8 cellular contexts compared by ENCODE assay signal in the genomic region with DNA sequence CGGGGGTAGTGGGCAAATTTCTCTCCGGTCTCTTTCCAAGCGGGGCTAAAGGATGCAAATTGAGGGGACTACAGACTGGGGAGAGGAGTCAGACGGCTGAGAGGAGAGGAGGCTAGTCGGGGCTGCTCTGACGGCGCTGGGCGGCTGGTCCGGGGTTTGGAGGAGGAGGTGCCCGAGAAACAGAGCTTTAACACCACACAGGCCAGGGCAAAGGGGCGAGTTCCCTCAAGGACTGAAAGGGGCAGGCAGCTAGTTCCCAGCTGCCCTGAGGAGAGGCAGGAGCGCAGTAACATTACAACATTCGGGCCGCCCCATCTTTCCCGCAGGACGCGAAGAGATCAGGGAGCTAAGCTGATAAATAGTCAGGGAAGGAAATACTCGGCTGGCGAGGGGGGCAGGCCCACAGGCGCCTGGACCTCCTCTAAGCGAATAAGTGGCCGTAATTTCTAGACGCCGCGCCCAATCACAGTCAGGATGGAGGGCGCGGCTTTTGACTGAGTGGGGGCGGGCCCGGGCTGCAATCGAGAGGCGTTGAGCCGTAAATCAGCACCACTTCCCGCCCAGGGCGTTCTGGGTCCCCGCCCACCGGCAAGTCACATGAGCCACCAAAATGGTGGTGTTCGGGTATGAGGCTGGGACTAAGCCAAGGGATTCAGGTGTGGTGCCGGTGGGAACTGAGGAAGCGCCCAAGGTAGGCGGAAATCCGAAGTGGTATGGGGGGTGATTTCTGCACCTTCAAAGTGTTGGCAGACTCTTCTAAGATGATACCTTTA. TPM values are rescaled to one million over a fixed set of nuclear protein-coding genes. Genes with fewer than 3 reads are reported as not detected.
DNase-seq lines count a peak whose midpoint lies in the region; ATAC-seq lines count a peak whose summit lies in the region.

A gene (plus strand): TSS at position 596 of the 773 bp plus-strand sequence. CDS start 15 bp downstream, at position 611.

- under 1% methylated on average over 41 of the region's 41 CpGs for whole genome bisulfite sequencing in mesenchymal stem cell

- H3K4me1 Mint-ChIP-seq in effector memory CD8-positive, alpha-beta T cell (ENCODE audit: low read depth in 2 of 2), result peaks cover 19 to 27% of the 10 kb centered on the region in 2 donors

- H3K9ac ChIP-seq in mesenchymal stem cell (ENCODE audit: low read length), result peak within 1 kb of the TSS; percentile 95

- H3K27me3 Mint-ChIP-seq in effector memory CD8-positive, alpha-beta T cell, result no peaks in the 10 kb centered on the region

- H3K27ac Mint-ChIP-seq in effector memory CD8-positive, alpha-beta T cell, result peak within 1 kb of the TSS; percentile 94 to 95

- H3K4me3 ChIP-seq in mesenchymal stem cell (ENCODE audit: insufficient read depth in 1 of 2, low read depth in 1 of 2, low read length in 2 of 2), result peak within 1 kb of the TSS; percentile 64 to 95

- no peaks in the 10 kb centered on the region for H3K27me3 ChIP-seq in mesenchymal stem cell (ENCODE audit: control insufficient read depth in 1 of 2, insufficient read depth in 1 of 2, low read length in 2 of 2)

- no peak within 1 kb of the TSS for H2BK120ac ChIP-seq in mesenchymal stem cell (ENCODE audit: low read depth, low read length)

- peak within 1 kb of the TSS; percentile 72 to 86 for H3K18ac ChIP-seq in mesenchymal stem cell (ENCODE audit: low read depth in 1 of 2, low read length in 2 of 2)

- H3K9me3 Mint-ChIP-seq in effector memory CD8-positive, alpha-beta T cell, result no peaks in the 10 kb centered on the region

- peak within 1 kb of the TSS; percentile 76 for H4K8ac ChIP-seq in mesenchymal stem cell (ENCODE audit: low read length)

- ATAC-seq in GM21360 (IDR thresholded peaks at IDR 0.05; ENCODE audit: unreplicated experiment), result peak; percentile 99
- ATAC-seq in effector memory CD8-positive, alpha-beta T cell (replicated peaks), result peak; percentile 95

- peak within 1 kb of the TSS; percentile 56 for H2BK15ac ChIP-seq in mesenchymal stem cell (ENCODE audit: low read depth, poor library complexity, severe bottlenecking)

- peak within 1 kb of the TSS; percentile 82 for H3K4me2 ChIP-seq in mesenchymal stem cell (ENCODE audit: low read length, poor library complexity, severe bottlenecking)

- peaks cover 2 to 15% of the 10 kb centered on the region in 2 experiments for H3K36me3 ChIP-seq in mesenchymal stem cell (ENCODE audit: control insufficient read depth in 1 of 2, insufficient read depth in 2 of 2, low read depth in 1 of 2, low read length in 2 of 2)

- H3K36me3 Mint-ChIP-seq in effector memory CD8-positive, alpha-beta T cell (ENCODE audit: insufficient read depth), result peaks cover 21% of the 10 kb centered on the region

- H3K14ac ChIP-seq in mesenchymal stem cell (ENCODE audit: low read length in 2 of 2), result peak within 1 kb of the TSS in 1 of 2 experiments; percentile 41

- peak within 1 kb of the TSS; percentile 69 for H2AFZ ChIP-seq in mesenchymal stem cell (ENCODE audit: low read depth, low read length)

- peak within 1 kb of the TSS in 1 of 2 experiments; percentile 80 for H3K4ac ChIP-seq in mesenchymal stem cell (ENCODE audit: low read depth in 1 of 2, low read length in 2 of 2)

- H3K9me3 ChIP-seq in mesenchymal stem cell (ENCODE audit: control insufficient read depth, low read length), result no peaks in the 10 kb centered on the region

- H2BK12ac ChIP-seq in mesenchymal stem cell (ENCODE audit: low read length in 2 of 2), result peak within 1 kb of the TSS in 1 of 2 experiments; percentile 27

- H4K91ac ChIP-seq in mesenchymal stem cell (ENCODE audit: low read length), result peak within 1 kb of the TSS; percentile 65

- no peaks in the 10 kb centered on the region for H3K4me1 ChIP-seq in mesenchymal stem cell (ENCODE audit: control insufficient read depth, insufficient read depth, low read depth, low read length)

- no peak within 1 kb of the TSS for H2AK5ac ChIP-seq in mesenchymal stem cell (ENCODE audit: low read length, severe bottlenecking)

- DNase-seq in COLO668 (lab: John Stamatoyannopoulos, UW; ENCODE audit: unreplicated experiment), result peak; percentile 97
- peak; percentile 99 for DNase-seq in HT1080 (ENCODE audit: low read depth)
- peak; percentile 98 for DNase-seq in NOMO-1 treated with DMSO at 0.1 percent for 48 hours (lab: John Stamatoyannopoulos, UW; ENCODE audit: unreplicated experiment)
- peak; percentile 91 to 93 for DNase-seq in activated CD8-positive, alpha-beta memory T cell treated with anti-CD3 and anti-CD28 coated beads for 4 hours (ENCODE audit: low read depth in 2 of 2)
- peak; percentile 94 to 96 (median 95) for DNase-seq in effector memory CD8-positive, alpha-beta T cell
- peak; percentile 98 for DNase-seq in mesenchymal stem cell
- DNase-seq in stimulated activated CD8-positive, alpha-beta memory T cell treated with anti-CD3 and anti-CD28 coated beads, Interleukin-12 subunit alpha, Interleukin-12 subunit beta, amount 100 ng/mL, for 4 hours (ENCODE audit: low read depth), result peak; percentile 94

- peak within 1 kb of the TSS; percentile 83 for H3K27ac ChIP-seq in mesenchymal stem cell (ENCODE audit: low read length, poor library complexity, severe bottlenecking)

- no peak within 1 kb of the TSS for H3K23ac ChIP-seq in mesenchymal stem cell (ENCODE audit: low read length in 2 of 2)

- peaks cover 6% of the 10 kb centered on the region for H3K79me1 ChIP-seq in mesenchymal stem cell (replicated peaks; ENCODE audit: low read length, poor library complexity, severe bottlenecking)

- H3K4me3 Mint-ChIP-seq in effector memory CD8-positive, alpha-beta T cell, result peak within 1 kb of the TSS; percentile 97

- H2BK5ac ChIP-seq in mesenchymal stem cell (ENCODE audit: low read depth, low read length, poor library complexity, severe bottlenecking), result no peak within 1 kb of the TSS

RNA-seq across cellular contexts. Expression of the gene that starts here (rescaled TPM):
- 88.7 and 93.6 TPM in 2 replicates for total RNA-seq in HT1080 (2014; rRNA removed; shearing (Covaris generic))
- 61.6 and 65.9 TPM in 2 replicates for polyA plus RNA-seq in HT1080 (2015; cell fraction: cytosol; rRNA removed)
- polyA plus RNA-seq in HT1080 (2015; cell fraction: nucleus; rRNA removed), result 44.4 and 45.0 TPM in 2 replicates
- 60.1 TPM for polyA plus RNA-seq in mesenchymal stem cell (2013, experiment 1 of 2)
- polyA plus RNA-seq in mesenchymal stem cell (2013, experiment 2 of 2), result 59.6 TPM

Comparison
In these comparisons a context has a peak if more than half of its experiments do, and no peak if none do; other contexts are left out.
1. Peak in every context shown above with its lines: DNase-seq, ATAC-seq, H3K4me3 ChIP-seq and H3K27ac ChIP-seq.